In the genomic region with DNA sequence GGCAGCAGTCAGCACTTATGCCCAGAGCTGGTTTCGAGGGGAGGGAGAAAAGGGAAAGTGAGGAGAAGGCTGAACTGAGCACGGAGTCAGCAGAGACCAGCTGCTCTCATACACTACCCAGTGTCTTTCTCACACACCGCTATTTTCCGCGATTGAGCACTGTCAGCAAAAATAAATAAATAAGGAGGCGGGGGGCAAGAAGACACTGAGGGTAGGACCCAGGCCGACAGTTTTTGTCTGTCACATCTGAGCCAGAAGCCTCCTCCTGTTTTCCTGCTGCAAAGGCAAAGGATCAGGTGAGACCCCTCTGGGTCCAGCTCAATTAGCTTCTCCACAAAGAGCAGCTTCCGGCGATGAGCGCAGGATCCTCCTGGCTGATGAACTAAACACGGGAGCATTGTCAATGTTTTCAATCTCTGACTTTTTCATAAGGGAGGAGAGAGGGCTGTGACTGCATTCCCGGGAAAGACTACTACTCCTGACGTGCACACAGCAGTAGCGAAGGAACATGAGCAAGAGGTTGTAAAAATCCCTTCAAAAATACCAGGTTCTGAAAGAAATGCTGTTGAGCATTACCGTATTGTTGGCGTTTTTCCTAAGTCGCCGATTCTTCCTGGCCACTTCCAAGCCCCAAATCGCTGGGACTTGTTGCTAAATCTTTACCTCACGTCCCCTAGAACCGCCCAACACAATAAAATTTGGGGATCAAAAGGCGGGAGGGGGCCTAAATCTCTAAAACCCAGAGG, we compare ENCODE assay signal across 8 cellular contexts. TPM values are rescaled to one million over a fixed set of nuclear protein-coding genes. Genes with fewer than 3 reads are reported as not detected.
DNase-seq lines count a peak whose midpoint lies in the region; ATAC-seq and TF ChIP-seq lines count a peak whose summit lies in the region.

No MANE protein-coding gene starts in this region.

- TF ChIP-seq CTCF in brain microvascular endothelial cell (IDR thresholded peaks at IDR 0.05; ENCODE audit: low read depth, low read length, missing control alignments): no peak

- no peak for ATAC-seq in GM18861 (IDR thresholded peaks at IDR 0.05; ENCODE audit: unreplicated experiment)
- ATAC-seq in GM21381 (IDR thresholded peaks at IDR 0.05; ENCODE audit: unreplicated experiment): no peak

- no peaks in the 10 kb centered on the region for H3K36me3 ChIP-seq in brain microvascular endothelial cell (replicated peaks)

- peak overlapping the region; percentile 75 for H3K4me3 ChIP-seq in brain microvascular endothelial cell (ENCODE audit: low read depth, low read length)

- peak overlapping the region; percentile 75 for H3K27ac ChIP-seq in brain microvascular endothelial cell
- H3K27ac ChIP-seq in temporal lobe (ENCODE audit: low read depth, low read length): peak overlapping the region; percentile 86

- in situ Hi-C loops in brain microvascular endothelial cell (cut with HindIII; ENCODE audit: low pct_ligation_motif_present, low sequenced_read_pairs): no loop called here

- H3K27me3 ChIP-seq in brain microvascular endothelial cell (replicated peaks): no peaks in the 10 kb centered on the region

- DNase-seq in NCI-H2107 treated with DMSO at 0.1 percent for 48 hours (lab: John Stamatoyannopoulos, UW; ENCODE audit: unreplicated experiment) (peak; percentile 6), NCI-H2107 (lab: John Stamatoyannopoulos, UW) (no peak), NCI-H226 (peak; percentile 51), brain microvascular endothelial cell (peak; percentile 8), kidney glomerular epithelial cell (lab: John Stamatoyannopoulos, UW) (peak; percentile 71)

RNA-seq across cellular contexts. Expression of gene FRMD5, which starts 1.2 kb away (rescaled TPM):
- total RNA-seq in temporal lobe: 19.7 TPM
